Comparison of ENCODE assay signal across 1 cellular context in the genomic region with DNA sequence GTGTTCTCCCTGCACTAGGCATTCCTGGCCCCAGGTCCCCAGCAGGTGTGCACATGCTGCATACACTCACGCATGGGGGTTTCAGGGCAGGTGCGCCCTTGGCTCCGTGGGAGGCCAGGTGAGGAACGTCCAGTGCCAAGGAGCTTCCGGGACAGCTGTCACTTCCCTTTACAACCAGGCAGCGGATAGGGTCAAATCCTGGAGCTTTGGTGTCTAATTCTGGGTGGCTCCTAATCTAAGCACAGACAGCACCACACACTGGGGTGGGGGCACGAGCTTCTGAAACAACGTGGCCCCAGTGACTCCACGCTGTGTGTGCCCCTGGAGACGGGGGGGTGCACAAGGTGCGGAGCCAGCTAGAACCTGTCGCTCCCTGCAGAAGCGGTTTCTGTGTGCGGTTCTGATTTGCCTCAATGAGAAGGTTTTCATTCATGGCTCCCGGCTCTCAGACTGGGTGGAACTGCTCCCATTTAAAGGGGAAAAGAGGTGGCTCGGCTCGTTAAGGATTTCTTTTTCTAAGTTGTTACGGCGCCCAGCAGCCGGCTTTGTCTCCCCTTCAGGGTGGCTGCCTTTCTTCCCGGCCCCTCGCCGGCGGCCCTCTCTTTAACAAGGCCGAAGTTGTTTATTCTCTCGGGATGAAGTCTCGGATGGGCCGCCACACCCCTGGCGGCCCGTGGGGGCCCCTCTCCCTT.
TF ChIP-seq lines count a peak whose summit lies in the region.

No MANE protein-coding gene starts in this region.

TF ChIP-seq in K562, 482 proteins besides CTCF, POLR2A, EP300 and RAD21 (continued from another document):
- TF ChIP-seq, protein P1, sequence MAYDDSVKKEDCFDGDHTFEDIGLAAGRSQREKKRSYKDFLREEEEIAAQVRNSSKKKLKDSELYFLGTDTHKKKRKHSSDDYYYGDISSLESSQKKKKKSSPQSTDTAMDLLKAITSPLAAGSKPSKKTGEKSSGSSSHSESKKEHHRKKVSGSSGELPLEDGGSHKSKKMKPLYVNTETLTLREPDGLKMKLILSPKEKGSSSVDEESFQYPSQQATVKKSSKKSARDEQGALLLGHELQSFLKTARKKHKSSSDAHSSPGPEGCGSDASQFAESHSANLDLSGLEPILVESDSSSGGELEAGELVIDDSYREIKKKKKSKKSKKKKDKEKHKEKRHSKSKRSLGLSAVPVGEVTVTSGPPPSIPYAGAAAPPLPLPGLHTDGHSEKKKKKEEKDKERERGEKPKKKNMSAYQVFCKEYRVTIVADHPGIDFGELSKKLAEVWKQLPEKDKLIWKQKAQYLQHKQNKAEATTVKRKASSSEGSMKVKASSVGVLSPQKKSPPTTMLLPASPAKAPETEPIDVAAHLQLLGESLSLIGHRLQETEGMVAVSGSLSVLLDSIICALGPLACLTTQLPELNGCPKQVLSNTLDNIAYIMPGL (CRISPR knock-in tag; IDR thresholded peaks at IDR 0.05): no peak
